In genomic region chr14:102154121-102154520, GRCh38 we compare ENCODE assay signal across 21 cellular contexts. TPM values are rescaled to one million over a fixed set of nuclear protein-coding genes. Genes with fewer than 3 reads are reported as not detected.
DNase-seq lines count a peak whose midpoint lies in the region; ATAC-seq, FAIRE-seq and TF ChIP-seq lines count a peak whose summit lies in the region.
"Had no signal": no experiment of that assay in that cellular context is flagged by ENCODE, and none has a peak within 500 bp of the region (broad histone marks: within the 10 kb centered on the region; RNA-seq: fewer than 3 reads in every experiment).

No MANE protein-coding gene starts in this region.

- H3K4me1 ChIP-seq in HEK293 (ENCODE audit: control insufficient read depth, insufficient read depth, low read length) (peaks cover 17% of the 10 kb centered on the region), aorta (ENCODE audit: control insufficient read depth in 1 of 2, insufficient read depth in 2 of 2, low read length in 2 of 2) (no peaks in the 10 kb centered on the region)
- H3K4me1 ChIP-seq: SJSA1 had no signal

- TF ChIP-seq CTCF in CD4-positive, alpha-beta T cell (IDR thresholded peaks at IDR 0.05), result no peak
- TF ChIP-seq CTCF in HEK293 (tag by site-specific recombination; IDR thresholded peaks at IDR 0.05), result no peak
- TF ChIP-seq CTCF in nephron progenitor cell (IDR thresholded peaks at IDR 0.05), result no peak

- H3K27ac ChIP-seq in CD4-positive, alpha-beta T cell (ENCODE audit: low read depth, low read length), result no peak overlapping the region
- H3K27ac ChIP-seq in HEK293 (ENCODE audit: extremely low read depth, low read depth, low read length) (no peak overlapping the region), aorta (ENCODE audit: low read depth in 1 of 2, low read length in 2 of 2) (no peak overlapping the region)
- H3K27ac ChIP-seq: HL-60, KMS-11, SJSA1 had no signal

- no peaks in the 10 kb centered on the region for H3K27me3 ChIP-seq in CD4-positive, alpha-beta T cell (ENCODE audit: control insufficient read depth, insufficient read depth, low read length)
- H3K27me3 ChIP-seq in aorta (ENCODE audit: control insufficient read depth in 1 of 2, insufficient read depth in 2 of 2, low read length in 1 of 2), result no peaks in the 10 kb centered on the region
- H3K27me3 ChIP-seq: BE2C, SJSA1 had no signal

- H3K9me3 ChIP-seq in CD4-positive, alpha-beta T cell (ENCODE audit: control insufficient read depth, low read length), result no peaks in the 10 kb centered on the region
- no peaks in the 10 kb centered on the region for H3K9me3 ChIP-seq in HEK293 (ENCODE audit: control insufficient read depth, insufficient read depth, low read depth, low read length)
- no peaks in the 10 kb centered on the region for H3K9me3 ChIP-seq in aorta (ENCODE audit: control insufficient read depth, low read length)
- H3K9me3 ChIP-seq: BE2C, Caco-2, HAP-1, SJSA1 had no signal

- H3K4me1 Mint-ChIP-seq in CD4-positive, alpha-beta T cell (ENCODE audit: low read depth), result peaks cover 69% of the 10 kb centered on the region
- peaks cover 40 to 61% of the 10 kb centered on the region in 2 donors for H3K4me1 Mint-ChIP-seq in effector memory CD8-positive, alpha-beta T cell (ENCODE audit: low read depth in 2 of 2)
- H3K4me1 Mint-ChIP-seq in nephron progenitor cell, result peaks cover 30% of the 10 kb centered on the region

- POLR2A ChIA-PET in CD4-positive, alpha-beta T cell (lab: Charles Lee), result no interaction called here
- POLR2A ChIA-PET in HEK293 (lab: Yijun Ruan, JAX), result interaction anchor here (1.0 kb wide), 1 partner anchor 10 kb away, joined by 3 read pairs; no protein-coding TSS in a partner anchor

- intact Hi-C loops in CD4-positive, alpha-beta T cell (cut with DNase I, micrococcal nuclease), result no loop called here
- intact Hi-C loops in aorta (cut with DNase I), result no loop called here

- WGBS in aorta, 2 donors, result 87 to 100% methylated on average over 1 of the region's 1 CpG

- ATAC-seq in CD4-positive, alpha-beta T cell (ENCODE audit: poor library complexity), result no peak
- no peak for ATAC-seq in effector memory CD8-positive, alpha-beta T cell (replicated peaks)
- no peak for ATAC-seq in aorta (ENCODE audit: low FRiP score)
- ATAC-seq: Right ventricle myocardium inferior had no signal

- H3K27ac Mint-ChIP-seq in CD4-positive, alpha-beta T cell, result peak overlapping the region; percentile 26
- peak overlapping the region; percentile 47 to 53 for H3K27ac Mint-ChIP-seq in effector memory CD8-positive, alpha-beta T cell
- H3K27ac Mint-ChIP-seq in nephron progenitor cell, result peak overlapping the region; percentile 56

- no peak for FAIRE-seq in urothelium cell line (lab: Jason Lieb, UNC)

- no peaks in the 10 kb centered on the region for H3K9me3 Mint-ChIP-seq in CD4-positive, alpha-beta T cell
- H3K9me3 Mint-ChIP-seq in effector memory CD8-positive, alpha-beta T cell, result no peaks in the 10 kb centered on the region
- H3K9me3 Mint-ChIP-seq in nephron progenitor cell, result peaks cover 9% of the 10 kb centered on the region
- H3K9me3 Mint-ChIP-seq: CD4-positive, alpha-beta memory T cell had no signal

- no peak overlapping the region for H3K4me3 Mint-ChIP-seq in CD4-positive, alpha-beta T cell
- no peak overlapping the region for H3K4me3 Mint-ChIP-seq in effector memory CD8-positive, alpha-beta T cell
- no peak overlapping the region for H3K4me3 Mint-ChIP-seq in nephron progenitor cell

- H3K4me3 ChIP-seq in HEK293 (ENCODE audit: low read depth, low read length) (no peak overlapping the region), aorta (ENCODE audit: low read length in 2 of 2) (no peak overlapping the region)
- H3K4me3 ChIP-seq: HAP-1, SJSA1 had no signal

- no peak for DNase-seq in CD4-positive, alpha-beta T cell
- no peak for DNase-seq in effector memory CD8-positive, alpha-beta T cell
- DNase-seq in nephron progenitor cell, result no peak
- no peak for DNase-seq in activated gamma-delta T cell treated with Interleukin-2 at 50 U/mL for 16 hours
- no peak for DNase-seq in aorta
- DNase-seq in urothelium cell line (ENCODE audit: low spot score), result no peak
- DNase-seq: BE2C; Caco-2; CD4-positive, alpha-beta memory T cell; DMS 273 treated with DMSO at 0.1 percent for 48 hours; DMS79 treated with DMSO at 0.1 percent for 48 hours; NCI-H1105 treated with DMSO at 0.1 percent for 48 hours; NCI-H2029 treated with DMSO at 0.1 percent for 48 hours; NCI-H2171 treated with DMSO at 0.1 percent for 48 hours; NCI-H524 treated with DMSO at 0.1 percent for 48 hours had no signal

- CTCF ChIA-PET in CD4-positive, alpha-beta T cell (lab: Charles Lee), result no interaction called here
- CTCF ChIA-PET in HEK293 (lab: Yijun Ruan, JAX), result no interaction called here

- peaks cover 61% of the 10 kb centered on the region for H3K36me3 Mint-ChIP-seq in CD4-positive, alpha-beta T cell (ENCODE audit: low read depth)
- peaks cover 25% of the 10 kb centered on the region for H3K36me3 Mint-ChIP-seq in effector memory CD8-positive, alpha-beta T cell (ENCODE audit: insufficient read depth)
- H3K36me3 Mint-ChIP-seq in nephron progenitor cell (ENCODE audit: low read depth), result peaks cover 48% of the 10 kb centered on the region

- no peaks in the 10 kb centered on the region for H3K27me3 Mint-ChIP-seq in CD4-positive, alpha-beta T cell
- no peaks in the 10 kb centered on the region for H3K27me3 Mint-ChIP-seq in effector memory CD8-positive, alpha-beta T cell
- no peaks in the 10 kb centered on the region for H3K27me3 Mint-ChIP-seq in nephron progenitor cell (ENCODE audit: low read depth, poor library complexity)
- H3K27me3 Mint-ChIP-seq: CD4-positive, alpha-beta memory T cell had no signal

- H3K36me3 ChIP-seq in HEK293 (ENCODE audit: control insufficient read depth in 2 of 2, insufficient read depth in 1 of 2, low read length in 2 of 2) (peaks cover 7 to 15% of the 10 kb centered on the region in 2 experiments; a peak in 2 of 3 replicates), aorta (ENCODE audit: control insufficient read depth in 1 of 2, insufficient read depth in 2 of 2, low read length in 1 of 2) (no peaks in the 10 kb centered on the region)

TF ChIP-seq in HEK293, 187 proteins besides CTCF, POLR2A, EP300 and RAD21:
- TF ChIP-seq ZNF843 (tag by site-specific recombination; IDR thresholded peaks at IDR 0.05) (no peak), ZNF19 (tag by site-specific recombination; IDR thresholded peaks at IDR 0.05; ENCODE audit: low read depth) (no peak), ZNF10 (tag by site-specific recombination; IDR thresholded peaks at IDR 0.05) (peak; percentile 84), OSR2 (tag by site-specific recombination; IDR thresholded peaks at IDR 0.05) (peak; percentile 71), ZNF473 (tag by site-specific recombination; IDR thresholded peaks at IDR 0.05) (no peak), ZNF600 (tag by site-specific recombination; IDR thresholded peaks at IDR 0.05) (peak; percentile 57; the same call in 1 of the 2 replicates), KLF7 (tag by site-specific recombination; IDR thresholded peaks at IDR 0.05; ENCODE audit: borderline replicate concordance) (no peak), ZNF24 (tag by site-specific recombination; IDR thresholded peaks at IDR 0.05) (no peak)

RNA-seq across cellular contexts. Expression of gene WDR20, which starts 14.4 kb away (rescaled TPM):
- total RNA-seq in CD4-positive, alpha-beta T cell, result 10 to 100 TPM; 40.1 to 41.2 TPM
- 10 to 100 TPM; 27.5 to 35.0 TPM for total RNA-seq in aorta
- polyA plus RNA-seq in aorta, result 10 to 100 TPM in 1 of 2 donors, 1 to 10 TPM in 1; 6.6 to 15.1 TPM
